In the genomic region with DNA sequence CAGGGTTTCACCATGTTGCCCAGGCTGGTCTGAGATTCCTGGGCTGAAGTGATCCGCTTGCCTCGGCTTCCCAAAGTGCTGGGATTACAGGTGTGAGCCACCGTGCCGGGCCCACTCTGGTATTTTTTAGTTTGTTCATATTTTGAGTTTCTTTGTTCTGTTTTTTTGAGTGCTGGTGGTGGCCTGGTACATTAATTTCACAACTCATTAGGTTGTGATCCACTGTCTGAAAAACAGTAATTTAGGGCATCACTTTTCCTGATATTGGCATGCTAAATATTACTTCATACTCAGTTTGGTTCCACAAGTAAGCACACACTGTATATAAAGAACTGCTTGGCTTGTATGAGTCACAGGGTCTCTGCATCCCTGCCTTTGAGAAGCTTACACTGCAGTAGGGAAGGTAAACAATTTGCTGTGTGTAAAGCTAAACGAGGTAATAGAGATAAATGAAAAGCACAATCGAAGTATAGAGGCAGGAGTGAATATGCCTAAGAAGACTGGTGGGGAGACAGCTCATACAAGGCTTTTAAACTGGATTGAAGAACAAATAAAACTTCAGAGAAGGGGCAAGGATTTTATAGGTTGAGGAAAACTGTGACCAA, we compare ENCODE assay signal across 9 cellular contexts. TPM values are rescaled to one million over a fixed set of nuclear protein-coding genes. Genes with fewer than 3 reads are reported as not detected.
DNase-seq lines count a peak whose midpoint lies in the region; ATAC-seq, FAIRE-seq and TF ChIP-seq lines count a peak whose summit lies in the region.
"Had no signal": no experiment of that assay in that cellular context is flagged by ENCODE, and none has a peak within 500 bp of the region (broad histone marks: within the 10 kb centered on the region; RNA-seq: fewer than 3 reads in every experiment).

No MANE protein-coding gene starts in this region.

- no peak overlapping the region for H3K27ac ChIP-seq in HepG2 (ENCODE audit: extremely low read length, insufficient read depth, low read length)
- peak overlapping the region; percentile 49 for H3K27ac ChIP-seq in suprapubic skin

- H3K9ac ChIP-seq in HepG2 (ENCODE audit: insufficient read depth, low read depth, low read length) = no peak overlapping the region

- H3K36me3 ChIP-seq in HepG2 (replicated peaks in 1 of 2; ENCODE audit: control insufficient read depth in 1 of 2, insufficient read depth in 2 of 2, low read length in 2 of 2) = no peaks in the 10 kb centered on the region; a peak in 1 of 5 replicates
- H3K36me3 ChIP-seq in suprapubic skin = no peaks in the 10 kb centered on the region

- POLR2A ChIA-PET in HepG2 (lab: Yijun Ruan, JAX) = interaction anchor here (1.1 to 1.5 kb wide), 4 partner anchors 8 to 80 kb away, joined by 4 to 13 read pairs (median 4); a partner anchor contains a TSS

- no peak for TF ChIP-seq POLR2A in HepG2 (IDR thresholded peaks at IDR 0.05; ENCODE audit: insufficient read depth in 1 of 2, low read depth in 2 of 2, low read length in 2 of 2)
- TF ChIP-seq POLR2A in suprapubic skin (IDR thresholded peaks at IDR 0.05) = no peak

- intact Hi-C loops in HepG2 (cut with micrococcal nuclease; ENCODE audit: unreplicated experiment) = no loop called here

- no peak overlapping the region for H2AFZ ChIP-seq in HepG2 (ENCODE audit: low read length)

- no TSS peak for BruUV-seq in HepG2 (replicated peaks; lab: Mats Ljungman, UMichigan)

- CTCF ChIA-PET in HepG2 (lab: Yijun Ruan, JAX; ENCODE audit: low intra/inter-chr PET ratio, low total read pairs) = no interaction called here

- H3K79me2 ChIP-seq in HepG2 (ENCODE audit: insufficient read depth, low read length) = peaks cover 24% of the 10 kb centered on the region

- no peak for FAIRE-seq in HepG2 (lab: Jason Lieb, UNC)
- no peak for FAIRE-seq in frontal cortex (lab: Jason Lieb, UNC)

- no peaks in the 10 kb centered on the region for H3K9me3 ChIP-seq in HepG2 (ENCODE audit: low read length)
- no peaks in the 10 kb centered on the region for H3K9me3 ChIP-seq in suprapubic skin

- TF ChIP-seq EP300 in HepG2 (IDR thresholded peaks at IDR 0.05; ENCODE audit: low read depth in 2 of 2, low read length in 2 of 2) = no peak
- no peak for TF ChIP-seq EP300 in HepG2 (CRISPR knock-in tag; IDR thresholded peaks at IDR 0.05; ENCODE audit: borderline replicate concordance)
- no peak for TF ChIP-seq EP300 in suprapubic skin (IDR thresholded peaks at IDR 0.05)

- H4K20me1 ChIP-seq in HepG2 (ENCODE audit: insufficient read depth, low read length) = no peaks in the 10 kb centered on the region

- H3K4me3 ChIP-seq in astrocyte of the spinal cord (ENCODE audit: low read depth, low read length) = no peak overlapping the region
- H3K4me3 ChIP-seq in HepG2 (replicated peaks in 1 of 3; ENCODE audit: insufficient read depth in 1 of 3, low read depth in 2 of 3, low read length in 3 of 3) = no peak overlapping the region
- H3K4me3 ChIP-seq in suprapubic skin = no peak overlapping the region

- TF ChIP-seq RAD21 in HepG2 (CRISPR knock-in tag; IDR thresholded peaks at IDR 0.05) = no peak

- ATAC-seq in HepG2 (peak; percentile 91), GM18520 (IDR thresholded peaks at IDR 0.05; ENCODE audit: unreplicated experiment) (no peak)

- DNase-seq in NCI-H146 (lab: John Stamatoyannopoulos, UW) = peak; percentile 37
- no peak for DNase-seq in NCI-H146 treated with DMSO at 0.1 percent for 48 hours (lab: John Stamatoyannopoulos, UW; ENCODE audit: unreplicated experiment)
- DNase-seq in astrocyte of the spinal cord (ENCODE audit: low read depth, low spot score) = peak; percentile 65
- DNase-seq in HepG2 (ENCODE audit: low spot score) = peak; percentile 72
- DNase-seq in suprapubic skin (ENCODE audit: low spot score in 2 of 2) = no peak
- DNase-seq in frontal cortex (ENCODE audit: low spot score in 2 of 2) = no peak
- DNase-seq in superior temporal gyrus (ENCODE audit: extremely low spot score) = no peak
- DNase-seq: islet precursor cell had no signal

- 0 out of 2 replicates have a peak overlapping the region, but pooled peaks have one; percentile 9 for H3K4me2 ChIP-seq in HepG2 (ENCODE audit: low read depth, low read length)

- WGBS in HepG2 (ENCODE audit: low lambda C conversion rate) = 66% methylated on average over 6 of the region's 6 CpGs
- WGBS in suprapubic skin = 82% methylated on average over 6 of the region's 6 CpGs

- H3K4me1 ChIP-seq in HepG2 (ENCODE audit: insufficient read depth, low read length) = peaks cover 56% of the 10 kb centered on the region
- H3K4me1 ChIP-seq in suprapubic skin = peaks cover 55% of the 10 kb centered on the region

- in situ Hi-C loops in astrocyte of the spinal cord (cut with HindIII; ENCODE audit: low sequenced_read_pairs) = no loop called here
- in situ Hi-C loops in HepG2 (cut with HindIII; ENCODE audit: extremely low pct_ligation_motif_present, low pct_unique_long_range_greater_than_20kb) = no loop called here

- no peaks in the 10 kb centered on the region for H3K27me3 ChIP-seq in HepG2 (ENCODE audit: control insufficient read depth in 1 of 2, insufficient read depth in 2 of 2, low read length in 2 of 2)
- H3K27me3 ChIP-seq in suprapubic skin = no peaks in the 10 kb centered on the region

- TF ChIP-seq CTCF in astrocyte of the spinal cord (IDR thresholded peaks at IDR 0.05; ENCODE audit: low read depth, low read length) (no peak), HepG2 (CRISPR knock-in tag; IDR thresholded peaks at IDR 0.05) (no peak), suprapubic skin (IDR thresholded peaks at IDR 0.05) (no peak)

TF ChIP-seq in HepG2, 621 proteins besides CTCF, POLR2A, EP300 and RAD21 (continues in another document):
- TF ChIP-seq FOXP1 (IDR thresholded peaks at IDR 0.05) = no peak
- peak; percentile 49 for TF ChIP-seq FOXP1 (CRISPR knock-in tag; IDR thresholded peaks at IDR 0.05)
- TF ChIP-seq, protein P1, sequence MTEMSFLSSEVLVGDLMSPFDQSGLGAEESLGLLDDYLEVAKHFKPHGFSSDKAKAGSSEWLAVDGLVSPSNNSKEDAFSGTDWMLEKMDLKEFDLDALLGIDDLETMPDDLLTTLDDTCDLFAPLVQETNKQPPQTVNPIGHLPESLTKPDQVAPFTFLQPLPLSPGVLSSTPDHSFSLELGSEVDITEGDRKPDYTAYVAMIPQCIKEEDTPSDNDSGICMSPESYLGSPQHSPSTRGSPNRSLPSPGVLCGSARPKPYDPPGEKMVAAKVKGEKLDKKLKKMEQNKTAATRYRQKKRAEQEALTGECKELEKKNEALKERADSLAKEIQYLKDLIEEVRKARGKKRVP (CRISPR knock-in tag; IDR thresholded peaks at IDR 0.05) = 0 out of 4 replicates have a peak, but pooled peaks of 1 of the 2 experiments have one; percentile 12
- peak; percentile 40; the same call in 1 of the 2 replicates for TF ChIP-seq SAP130 (CRISPR knock-in tag; IDR thresholded peaks at IDR 0.05; ENCODE audit: low read depth)
- TF ChIP-seq CEBPG (CRISPR knock-in tag; IDR thresholded peaks at IDR 0.05) = 0 out of 2 replicates have a peak, but pooled peaks have one; percentile 21
- no peak for TF ChIP-seq MED8 (CRISPR knock-in tag; IDR thresholded peaks at IDR 0.05; ENCODE audit: insufficient replicate concordance)
- peak; percentile 89 for TF ChIP-seq FOSL2 (CRISPR knock-in tag; IDR thresholded peaks at IDR 0.05)
- TF ChIP-seq FOXA3 (CRISPR knock-in tag; IDR thresholded peaks at IDR 0.05) = peak; percentile 52; the same call in 1 of the 2 replicates

RNA-seq across cellular contexts. Expression of a gene that starts 7.7 kb away (rescaled TPM):
- total RNA-seq in HepG2 (2016; rRNA removed; fragmentation: Illumina TruSeq; extraction: Trizol) = 17.8 and 22.8 TPM in 2 replicates
- total RNA-seq in HepG2 (2016; cell fraction: cytosol; rRNA removed; fragmentation: Illumina TruSeq; extraction: Trizol; ENCODE audit: low read depth) = 26.3 and 28.9 TPM in 2 replicates
- total RNA-seq in HepG2 (2016; cell fraction: insoluble cytoplasmic fraction; rRNA removed; fragmentation: Illumina TruSeq; extraction: Trizol) = 18.5 and 19.3 TPM in 2 replicates
- 12.7 and 13.8 TPM in 2 replicates for total RNA-seq in HepG2 (2016; cell fraction: membrane; rRNA removed; fragmentation: Illumina TruSeq; extraction: Trizol)
- total RNA-seq in HepG2 (2016; cell fraction: nucleus; rRNA removed; fragmentation: Illumina TruSeq; extraction: Trizol) = 17.2 and 20.1 TPM in 2 replicates
- 14.4 and 14.5 TPM in 2 replicates for polyA plus RNA-seq in HepG2 (2011; rRNA removed)
- 7.9 and 10.9 TPM in 2 replicates for polyA plus RNA-seq in HepG2 (2011; cell fraction: cytosol; rRNA removed)
- 10.0 and 12.0 TPM in 2 replicates for polyA plus RNA-seq in HepG2 (2011; cell fraction: nucleus; rRNA removed)
- 4.5 and 5.2 TPM in 2 replicates for polyA plus RNA-seq in HepG2 (2012)
- polyA plus RNA-seq in HepG2 (2016; cell fraction: cytosol; fragmentation: Illumina TruSeq; extraction: Trizol; ENCODE audit: low read depth) = 0.61 and 0.63 TPM in 2 replicates
- polyA plus RNA-seq in HepG2 (2016; cell fraction: insoluble cytoplasmic fraction; fragmentation: Illumina TruSeq; extraction: Trizol; ENCODE audit: low read depth) = 11.0 and 13.2 TPM in 2 replicates
- polyA plus RNA-seq in HepG2 (2016; cell fraction: membrane; fragmentation: Illumina TruSeq; extraction: Trizol; ENCODE audit: low read depth) = 1.9 and 2.3 TPM in 2 replicates
- 16.5 and 19.9 TPM in 2 replicates for polyA plus RNA-seq in HepG2 (2016; cell fraction: nucleus; fragmentation: Illumina TruSeq; extraction: Trizol; ENCODE audit: insufficient read depth, low read depth)
- 22.1 and 26.3 TPM in 2 replicates for polyA minus RNA-seq in HepG2 (2011; rRNA and poly(A)+ RNA removed; ENCODE audit: low replicate concordance)
- polyA minus RNA-seq in HepG2 (2011; cell fraction: cytosol; rRNA and poly(A)+ RNA removed) = 17.5 and 23.0 TPM in 2 replicates
- 21.8 and 26.6 TPM in 2 replicates for polyA minus RNA-seq in HepG2 (2011; cell fraction: nucleus; rRNA and poly(A)+ RNA removed)
- 10 to 100 TPM; 19.8 to 45.4 (median 29.0) TPM for total RNA-seq in suprapubic skin
- total RNA-seq in frontal cortex = 75.8 TPM

Comparison
In these comparisons a context has a peak if more than half of its experiments do, and no peak if none do; other contexts are left out.
1. DNase-seq: peak in NCI-H146 (single experiment), astrocyte of the spinal cord (single experiment) and HepG2 (single experiment); none in NCI-H146 treated with DMSO at 0.1 percent for 48 hours (single experiment), suprapubic skin (0 of 2), frontal cortex (0 of 2) and superior temporal gyrus (single experiment).